Comparison of ENCODE assay signal across 8 cellular contexts in the genomic region with DNA sequence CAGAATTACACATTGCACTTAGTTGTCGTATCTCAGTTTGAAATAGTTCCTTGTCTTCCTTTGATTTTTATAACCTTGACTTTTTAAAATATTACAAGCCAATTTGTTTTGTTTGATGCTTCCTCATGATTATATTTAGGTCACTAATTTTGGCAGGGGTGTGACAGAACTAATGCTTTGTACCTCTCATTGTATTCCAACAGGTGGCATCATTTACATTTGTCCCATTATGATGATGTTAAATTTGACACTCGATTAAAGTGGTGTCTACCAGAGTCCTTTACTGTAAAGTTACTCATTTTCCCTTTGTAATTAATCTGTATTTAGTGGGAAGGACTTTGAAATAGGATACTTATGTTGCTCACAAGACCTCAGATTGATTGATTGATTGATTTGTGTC. TPM values are rescaled to one million over a fixed set of nuclear protein-coding genes. Genes with fewer than 3 reads are reported as not detected.
DNase-seq lines count a peak whose midpoint lies in the region; ATAC-seq and TF ChIP-seq lines count a peak whose summit lies in the region.

No MANE protein-coding gene starts in this region.

- no peaks in the 10 kb centered on the region for H3K9me2 ChIP-seq in GM23248 (ENCODE audit: insufficient read depth)

- H3K27me3 Mint-ChIP-seq in CD4-positive, CD25-positive, alpha-beta regulatory T cell: no peaks in the 10 kb centered on the region

- no peak overlapping the region for H3K27ac Mint-ChIP-seq in CD4-positive, CD25-positive, alpha-beta regulatory T cell

- no peaks in the 10 kb centered on the region for H4K20me1 ChIP-seq in GM23248 (ENCODE audit: insufficient read depth)

- WGBS in GM23248 (ENCODE audit: low coverage in 1 of 2, low lambda C conversion rate in 2 of 2, missing lambda C conversion rate in 2 of 2), 2 experiments: 50 to 54% methylated on average over 2 of the region's 2 CpGs

- no peak overlapping the region for H3K9ac ChIP-seq in GM23248

- peaks cover 0 to 13% (median 1%) of the 10 kb centered on the region in 4 donors for H3K4me1 Mint-ChIP-seq in CD4-positive, CD25-positive, alpha-beta regulatory T cell

- no peak overlapping the region for H3K4me2 ChIP-seq in GM23248 (ENCODE audit: unreplicated experiment)

- no peak overlapping the region for H2AFZ ChIP-seq in GM23248

- peak; percentile 62 for TF ChIP-seq CTCF in foreskin keratinocyte (conservative IDR thresholded peaks at IDR 0.05)

- no peak overlapping the region for H3K4me3 ChIP-seq in CD4-positive, CD25-positive, alpha-beta regulatory T cell (ENCODE audit: low read depth, low read length)
- no peak overlapping the region for H3K4me3 ChIP-seq in GM23248

- H3K4me3 Mint-ChIP-seq in CD4-positive, CD25-positive, alpha-beta regulatory T cell: no peak overlapping the region

- H3K36me3 ChIP-seq in CD4-positive, CD25-positive, alpha-beta regulatory T cell (ENCODE audit: control insufficient read depth, insufficient read depth, low read length): peaks cover 10% of the 10 kb centered on the region
- peaks cover 4% of the 10 kb centered on the region; the same call in 1 of the 2 replicates for H3K36me3 ChIP-seq in GM23248 (ENCODE audit: low read depth)

- no peaks in the 10 kb centered on the region for H3F3A ChIP-seq in GM23248 (ENCODE audit: insufficient read depth)

- H3K9me3 Mint-ChIP-seq in CD4-positive, CD25-positive, alpha-beta regulatory T cell: no peaks in the 10 kb centered on the region

- no peak overlapping the region for H3K27ac ChIP-seq in CD4-positive, CD25-positive, alpha-beta regulatory T cell (ENCODE audit: insufficient read depth, low read length, poor library complexity, severe bottlenecking)
- H3K27ac ChIP-seq in GM23248 (no peak overlapping the region), foreskin keratinocyte (no peak overlapping the region)

- H3K36me3 Mint-ChIP-seq in CD4-positive, CD25-positive, alpha-beta regulatory T cell: peaks cover 14% of the 10 kb centered on the region

- in situ Hi-C loops in GM23248 (cut with MboI): no loop called here

- no peaks in the 10 kb centered on the region for H3K4me1 ChIP-seq in CD4-positive, CD25-positive, alpha-beta regulatory T cell (ENCODE audit: control insufficient read depth, insufficient read depth, low read length, poor library complexity, severe bottlenecking)
- H3K4me1 ChIP-seq in GM23248 (ENCODE audit: insufficient read depth) (no peaks in the 10 kb centered on the region), foreskin keratinocyte (no peaks in the 10 kb centered on the region)

- no peaks in the 10 kb centered on the region for H3K27me3 ChIP-seq in CD4-positive, CD25-positive, alpha-beta regulatory T cell (ENCODE audit: control insufficient read depth, insufficient read depth, low read length)
- H3K27me3 ChIP-seq in GM23248 (replicated peaks; ENCODE audit: insufficient read depth): no peaks in the 10 kb centered on the region
- H3K27me3 ChIP-seq in foreskin keratinocyte: no peaks in the 10 kb centered on the region

- peak in 1 of 2 donors; percentile 62 for ATAC-seq in CD4-positive, CD25-positive, alpha-beta regulatory T cell (ENCODE audit: low read depth in 2 of 2)
- no peak for ATAC-seq in foreskin keratinocyte
- ATAC-seq in HG03045 (IDR thresholded peaks at IDR 0.05; ENCODE audit: unreplicated experiment): no peak
- no peak for ATAC-seq in GM19463 (IDR thresholded peaks at IDR 0.05; ENCODE audit: unreplicated experiment)

- peak in 2 of 3 donors; percentile 36 to 48 for DNase-seq in CD4-positive, CD25-positive, alpha-beta regulatory T cell
- peak; percentile 41 for DNase-seq in GM23248
- peak; percentile 55 for DNase-seq in RKO (ENCODE audit: low spot score)
- no peak for DNase-seq in foreskin keratinocyte
- no peak for DNase-seq in activated naive CD4-positive, alpha-beta T cell treated with Interleukin-2 at 50 U/mL for 16 hours
- no peak for DNase-seq in activated T-cell treated with anti-CD3 and anti-CD28 coated beads, Interleukin-2, amount 50 U/mL, for 1 hour

- H3K79me2 ChIP-seq in GM23248 (ENCODE audit: insufficient read depth): no peaks in the 10 kb centered on the region

- H3K9me3 ChIP-seq in CD4-positive, CD25-positive, alpha-beta regulatory T cell (ENCODE audit: control insufficient read depth in 2 of 2, low read length in 2 of 2): no peaks in the 10 kb centered on the region
- no peaks in the 10 kb centered on the region for H3K9me3 ChIP-seq in GM23248 (ENCODE audit: low read depth)

RNA-seq across cellular contexts. Expression of a gene that starts 21.5 kb away (rescaled TPM):
- 0.39 TPM for total RNA-seq in CD4-positive, CD25-positive, alpha-beta regulatory T cell
- polyA plus RNA-seq in CD4-positive, CD25-positive, alpha-beta regulatory T cell: not detected
- under 0.01 TPM in 2 replicates for total RNA-seq in GM23248 (2014; rRNA removed; shearing (Covaris generic))
- polyA plus RNA-seq in GM23248 (2016; fragmentation: Nextera tagmentation; extraction: Ambion mirVana): 0.58 TPM in 1 of 2 replicates, not detected in the other
- total RNA-seq in foreskin keratinocyte: 0.04 TPM in 1 of 2 replicates, not detected in the other
- 0.01 TPM in 1 of 2 replicates, not detected in the other for polyA plus RNA-seq in foreskin keratinocyte

RNA-seq across cellular contexts. Expression of a gene that starts 48.1 kb away (rescaled TPM):
- 15.0 TPM for total RNA-seq in CD4-positive, CD25-positive, alpha-beta regulatory T cell
- polyA plus RNA-seq in CD4-positive, CD25-positive, alpha-beta regulatory T cell: 1 to 10 TPM; 7.7 to 9.8 (median 8.6) TPM
- 11.9 and 17.2 TPM in 2 replicates for total RNA-seq in GM23248 (2014; rRNA removed; shearing (Covaris generic))
- 16.3 and 18.0 TPM in 2 replicates for polyA plus RNA-seq in GM23248 (2016; fragmentation: Nextera tagmentation; extraction: Ambion mirVana)
- 12.1 and 13.1 TPM in 2 replicates for total RNA-seq in foreskin keratinocyte
- polyA plus RNA-seq in foreskin keratinocyte: 7.4 and 8.7 TPM in 2 replicates

RNA-seq across cellular contexts. Expression of a gene that starts 58.8 kb away (rescaled TPM):
- total RNA-seq in CD4-positive, CD25-positive, alpha-beta regulatory T cell: 6.3 TPM
- 10 to 100 TPM in 1 of 4 donors, 1 to 10 TPM in 3; 3.4 to 11.0 (median 4.9) TPM for polyA plus RNA-seq in CD4-positive, CD25-positive, alpha-beta regulatory T cell
- total RNA-seq in GM23248 (2014; rRNA removed; shearing (Covaris generic)): 6.1 and 7.6 TPM in 2 replicates
- polyA plus RNA-seq in GM23248 (2016; fragmentation: Nextera tagmentation; extraction: Ambion mirVana): 3.8 and 4.2 TPM in 2 replicates
- 10.3 and 10.4 TPM in 2 replicates for total RNA-seq in foreskin keratinocyte
- 3.7 and 4.9 TPM in 2 replicates for polyA plus RNA-seq in foreskin keratinocyte

Comparison
In these comparisons a context has a peak if more than half of its experiments do, and no peak if none do; other contexts are left out.
1. DNase-seq: peak in CD4-positive, CD25-positive, alpha-beta regulatory T cell (2 of 3), GM23248 (single experiment) and RKO (single experiment); none in foreskin keratinocyte (0 of 2), activated naive CD4-positive, alpha-beta T cell treated with Interleukin-2 at 50 U/mL for 16 hours (single experiment) and activated T-cell treated with anti-CD3 and anti-CD28 coated beads, Interleukin-2, amount 50 U/mL, for 1 hour (single experiment).